9 cellular contexts compared by ENCODE assay signal in genomic region chr12:75177997-75178396, GRCh38. TPM values are rescaled to one million over a fixed set of nuclear protein-coding genes. Genes with fewer than 3 reads are reported as not detected.
DNase-seq lines count a peak whose midpoint lies in the region; ATAC-seq and TF ChIP-seq lines count a peak whose summit lies in the region.
"Had no signal": no experiment of that assay in that cellular context is flagged by ENCODE, and none has a peak within 500 bp of the region (broad histone marks: within the 10 kb centered on the region; RNA-seq: fewer than 3 reads in every experiment).

No MANE protein-coding gene starts in this region.

- TF ChIP-seq CTCF in Calu3 (IDR thresholded peaks at IDR 0.05; ENCODE audit: unreplicated experiment) (no peak), MM.1S (IDR thresholded peaks at IDR 0.05; ENCODE audit: low read length) (no peak)

- no peaks in the 10 kb centered on the region for H4K20me1 ChIP-seq in MM.1S (ENCODE audit: insufficient read depth, low read length)

- in situ Hi-C loops in KBM-7 (cut with MboI; ENCODE audit: low pct_unique_long_range_greater_than_20kb, low sequenced_read_pairs): no loop called here

- BruUV-seq in Calu3 (replicated peaks; lab: Mats Ljungman, UMichigan): no TSS peak

- DNase-seq in Calu3 (peak; percentile 5), NCI-H1417 (lab: John Stamatoyannopoulos, UW) (peak in 2 of 3 experiments; percentile 19 to 80), fibroblast of peridontal ligament (ENCODE audit: extremely low read depth) (peak; percentile 93), MM.1S (no peak), KBM-7 (no peak), medulla oblongata (ENCODE audit: extremely low spot score) (no peak)
- DNase-seq in activated CD4-positive, alpha-beta T cell treated with anti-CD3 and anti-CD28 coated beads, Interleukin-2, amount 50 U/mL, for 4 hours: no peak
- DNase-seq: activated B cell treated with CpG ODN at 0.5 μM for 24 hours had no signal

- no peak overlapping the region for H3K4me3 Mint-ChIP-seq in Calu3 (ENCODE audit: low read depth, unreplicated experiment)
- H3K4me3 Mint-ChIP-seq: activated B cell treated with CpG ODN at 0.5 μM for 24 hours had no signal

- no peaks in the 10 kb centered on the region for H3K27me3 Mint-ChIP-seq in Calu3 (ENCODE audit: unreplicated experiment)
- H3K27me3 Mint-ChIP-seq: activated B cell treated with CpG ODN at 0.5 μM for 24 hours had no signal

- no peak overlapping the region for H2AFZ ChIP-seq in MM.1S (ENCODE audit: low read length)

- CTCF ChIA-PET in Calu3 (lab: Charles Lee): no interaction called here

- no peak overlapping the region for H3K4me3 ChIP-seq in MM.1S (ENCODE audit: low read length)

- H3K27ac Mint-ChIP-seq in Calu3 (ENCODE audit: unreplicated experiment): peak overlapping the region; percentile 70
- H3K27ac Mint-ChIP-seq: activated B cell treated with CpG ODN at 0.5 μM for 24 hours had no signal

- ATAC-seq in GM21786 (IDR thresholded peaks at IDR 0.05; ENCODE audit: unreplicated experiment): peak; percentile 86

- H3K79me2 ChIP-seq in MM.1S (ENCODE audit: low read length): no peaks in the 10 kb centered on the region

- no peak overlapping the region for H3K4me2 ChIP-seq in MM.1S (ENCODE audit: low read depth, low read length)

- no peaks in the 10 kb centered on the region for H3K4me1 Mint-ChIP-seq in Calu3 (ENCODE audit: low read depth, unreplicated experiment)
- H3K4me1 Mint-ChIP-seq: activated B cell treated with CpG ODN at 0.5 μM for 24 hours had no signal

- no peaks in the 10 kb centered on the region for H3K9me3 ChIP-seq in MM.1S (replicated peaks; ENCODE audit: insufficient read depth, low read length)

- H3K36me3 Mint-ChIP-seq in Calu3 (ENCODE audit: insufficient read depth, unreplicated experiment): no peaks in the 10 kb centered on the region

- H3K4me1 ChIP-seq in MM.1S (ENCODE audit: low read length): no peaks in the 10 kb centered on the region

- no peaks in the 10 kb centered on the region for H3K36me3 ChIP-seq in MM.1S (replicated peaks; ENCODE audit: insufficient read depth, low read length)

- intact Hi-C loops in Calu3 (cut with micrococcal nuclease; ENCODE audit: unreplicated experiment): no loop called here

- H3K9ac ChIP-seq in MM.1S (ENCODE audit: low read length): no peak overlapping the region

- H3K27me3 ChIP-seq in MM.1S (replicated peaks; ENCODE audit: insufficient read depth, low read length): no peaks in the 10 kb centered on the region

- no peaks in the 10 kb centered on the region for H3K9me3 Mint-ChIP-seq in Calu3 (ENCODE audit: low read depth, unreplicated experiment)
- H3K9me3 Mint-ChIP-seq: activated B cell treated with CpG ODN at 0.5 μM for 24 hours had no signal

- no peak overlapping the region for H3K27ac ChIP-seq in MM.1S (ENCODE audit: low read length)

- no peaks in the 10 kb centered on the region for H3F3A ChIP-seq in MM.1S (ENCODE audit: insufficient read depth, low read length)

- H3K9me2 ChIP-seq in MM.1S (replicated peaks; ENCODE audit: insufficient read depth, low read length): no peaks in the 10 kb centered on the region

RNA-seq across cellular contexts. Expression of gene KCNC2, which starts 31.6 kb away (rescaled TPM):
- not detected in 2 replicates for total RNA-seq in Calu3 (2022)
- total RNA-seq: activated B cell treated with CpG ODN at 0.5 μM for 24 hours had no signal

Comparison
In these comparisons a context has a peak if more than half of its experiments do, and no peak if none do; other contexts are left out.
1. DNase-seq: peak in Calu3 (single experiment), NCI-H1417 (2 of 3) and fibroblast of peridontal ligament (single experiment); none in MM.1S (single experiment), KBM-7 (single experiment), activated CD4-positive, alpha-beta T cell treated with anti-CD3 and anti-CD28 coated beads, Interleukin-2, amount 50 U/mL, for 4 hours (0 of 2) and medulla oblongata (single experiment).